Comparison of ENCODE assay signal across 16 cellular contexts in genomic region chr22:43818981-43819690, GRCh38. TPM values are rescaled to one million over a fixed set of nuclear protein-coding genes. Genes with fewer than 3 reads are reported as not detected.
DNase-seq lines count a peak whose midpoint lies in the region; ATAC-seq and TF ChIP-seq lines count a peak whose summit lies in the region.
"Had no signal": no experiment of that assay in that cellular context is flagged by ENCODE, and none has a peak within 500 bp of the region (broad histone marks: within the 10 kb centered on the region; RNA-seq: fewer than 3 reads in every experiment).

No MANE protein-coding gene starts in this region.

- H3K4me1 ChIP-seq in neural progenitor cell (peaks cover 12% of the 10 kb centered on the region), testis (no peaks in the 10 kb centered on the region)

- intact Hi-C loops in dorsolateral prefrontal cortex (cut with DNase I) (no loop called here), testis (cut with DNase I; ENCODE audit: low total_unique reads) (no loop called here)

- peaks cover 3% of the 10 kb centered on the region for H3K4me1 Mint-ChIP-seq in activated CD8-positive, alpha-beta memory T cell treated with anti-CD3 and anti-CD28 coated beads, Interleukin-2, amount 10 ng/mL, durations not matched to agents 7 days and 5 days
- peaks cover 24% of the 10 kb centered on the region for H3K4me1 Mint-ChIP-seq in neural progenitor cell
- H3K4me1 Mint-ChIP-seq in type B pancreatic cell (ENCODE audit: unreplicated experiment): peaks cover 18% of the 10 kb centered on the region
- H3K4me1 Mint-ChIP-seq in HFFc6 (ENCODE audit: low read depth): no peaks in the 10 kb centered on the region

- H3K36me3 Mint-ChIP-seq in activated CD8-positive, alpha-beta memory T cell treated with anti-CD3 and anti-CD28 coated beads, Interleukin-2, amount 10 ng/mL, durations not matched to agents 7 days and 5 days: peaks cover 3% of the 10 kb centered on the region
- peaks cover 5% of the 10 kb centered on the region for H3K36me3 Mint-ChIP-seq in neural progenitor cell
- peaks cover 6% of the 10 kb centered on the region for H3K36me3 Mint-ChIP-seq in type B pancreatic cell
- no peaks in the 10 kb centered on the region for H3K36me3 Mint-ChIP-seq in HFFc6 (ENCODE audit: low read depth)

- no peak overlapping the region for H3K4me3 Mint-ChIP-seq in activated CD8-positive, alpha-beta memory T cell treated with anti-CD3 and anti-CD28 coated beads, Interleukin-2, amount 10 ng/mL, durations not matched to agents 7 days and 5 days
- H3K4me3 Mint-ChIP-seq in neural progenitor cell: no peak overlapping the region
- no peak overlapping the region for H3K4me3 Mint-ChIP-seq in type B pancreatic cell
- no peak overlapping the region for H3K4me3 Mint-ChIP-seq in HFFc6
- H3K4me3 Mint-ChIP-seq: GM23338 had no signal

- no peaks in the 10 kb centered on the region for H3K9me3 ChIP-seq in neural progenitor cell (ENCODE audit: low read depth)
- no peaks in the 10 kb centered on the region for H3K9me3 ChIP-seq in testis
- H3K9me3 ChIP-seq: Caco-2 had no signal

- no peak overlapping the region for H3K27ac Mint-ChIP-seq in activated CD8-positive, alpha-beta memory T cell treated with anti-CD3 and anti-CD28 coated beads, Interleukin-2, amount 10 ng/mL, durations not matched to agents 7 days and 5 days
- peak overlapping the region; percentile 57 for H3K27ac Mint-ChIP-seq in neural progenitor cell
- H3K27ac Mint-ChIP-seq in type B pancreatic cell: no peak overlapping the region
- no peak overlapping the region for H3K27ac Mint-ChIP-seq in HFFc6
- H3K27ac Mint-ChIP-seq: GM23338 had no signal

- no peak overlapping the region for H3K4me2 ChIP-seq in neural progenitor cell
- H3K4me2 ChIP-seq: GM23338 had no signal

- no peaks in the 10 kb centered on the region for H3K27me3 Mint-ChIP-seq in activated CD8-positive, alpha-beta memory T cell treated with anti-CD3 and anti-CD28 coated beads, Interleukin-2, amount 10 ng/mL, durations not matched to agents 7 days and 5 days
- H3K27me3 Mint-ChIP-seq in neural progenitor cell (ENCODE audit: insufficient read depth, low read depth) (peaks cover 6% of the 10 kb centered on the region), type B pancreatic cell (no peaks in the 10 kb centered on the region), HFFc6 (ENCODE audit: insufficient read depth) (peaks cover 35% of the 10 kb centered on the region)

- no peak overlapping the region for H2AFZ ChIP-seq in neural progenitor cell (replicated peaks)
- H2AFZ ChIP-seq: GM23338 had no signal

- no peak for TF ChIP-seq POLR2A in testis (IDR thresholded peaks at IDR 0.05)

- peaks cover 9% of the 10 kb centered on the region for H3F3A ChIP-seq in neural progenitor cell (ENCODE audit: low read depth)

- no peaks in the 10 kb centered on the region for H3K36me3 ChIP-seq in neural progenitor cell
- H3K36me3 ChIP-seq in testis (ENCODE audit: low read depth, missing control alignments): no peaks in the 10 kb centered on the region

- peak; percentile 26 for DNase-seq in activated CD8-positive, alpha-beta memory T cell treated with anti-CD3 and anti-CD28 coated beads for 24 hours
- DNase-seq in activated CD8-positive, alpha-beta memory T cell treated with anti-CD3 and anti-CD28 coated beads, Interleukin-2, amount 10 ng/mL, durations not matched to agents 7 days and 5 days: no peak
- no peak for DNase-seq in dorsolateral prefrontal cortex
- no peak for DNase-seq in neural progenitor cell (ENCODE audit: low spot score)
- peak; percentile 37 for DNase-seq in type B pancreatic cell (ENCODE audit: extremely low spot score, unreplicated experiment)
- DNase-seq in superior temporal gyrus (ENCODE audit: extremely low spot score): no peak
- DNase-seq in testis: no peak
- DNase-seq in HFFc6: no peak
- DNase-seq: Caco-2; CD8-positive, alpha-beta memory T cell; DND-41; GDM1; H7 had no signal

- TF ChIP-seq CTCF in dorsolateral prefrontal cortex (IDR thresholded peaks at IDR 0.05 in 54 of 56, conservative IDR thresholded peaks at IDR 0.05 in 2 of 56; ENCODE audit: low read depth in 1 of 56, partially characterized antibody in 56 of 56) (no peak), neural progenitor cell (IDR thresholded peaks at IDR 0.05) (no peak), type B pancreatic cell (conservative IDR thresholded peaks at IDR 0.05) (no peak), testis (IDR thresholded peaks at IDR 0.05) (no peak), HFFc6 (IDR thresholded peaks at IDR 0.05) (no peak)

- no peak overlapping the region for H3K4me3 ChIP-seq in dorsolateral prefrontal cortex
- H3K4me3 ChIP-seq in neural progenitor cell: no peak overlapping the region
- no peak overlapping the region for H3K4me3 ChIP-seq in testis
- H3K4me3 ChIP-seq: GM23338 had no signal

- ATAC-seq in activated CD8-positive, alpha-beta memory T cell treated with anti-CD3 and anti-CD28 coated beads, Interleukin-2, amount 10 ng/mL, durations not matched to agents 7 days and 5 days: no peak
- ATAC-seq: GM23338, HepG2 had no signal

- H3K27me3 ChIP-seq in dorsolateral prefrontal cortex: peaks cover 0 to 23% (median 0%) of the 10 kb centered on the region in 45 donors
- no peaks in the 10 kb centered on the region for H3K27me3 ChIP-seq in neural progenitor cell
- H3K27me3 ChIP-seq in testis: no peaks in the 10 kb centered on the region

- CTCF ChIA-PET in activated CD8-positive, alpha-beta memory T cell treated with anti-CD3 and anti-CD28 coated beads, Interleukin-2, amount 10 ng/mL, durations not matched to agents 7 days and 5 days (lab: Charles Lee): no interaction called here

- no peaks in the 10 kb centered on the region for H3K79me2 ChIP-seq in neural progenitor cell (ENCODE audit: low read depth)

- no peaks in the 10 kb centered on the region for H3K9me3 Mint-ChIP-seq in activated CD8-positive, alpha-beta memory T cell treated with anti-CD3 and anti-CD28 coated beads, Interleukin-2, amount 10 ng/mL, durations not matched to agents 7 days and 5 days (ENCODE audit: low read depth)
- H3K9me3 Mint-ChIP-seq in neural progenitor cell: no peaks in the 10 kb centered on the region
- no peaks in the 10 kb centered on the region for H3K9me3 Mint-ChIP-seq in type B pancreatic cell
- no peaks in the 10 kb centered on the region for H3K9me3 Mint-ChIP-seq in HFFc6
- H3K9me3 Mint-ChIP-seq: CD8-positive, alpha-beta memory T cell had no signal

- no peak overlapping the region for H3K9ac ChIP-seq in neural progenitor cell

- peaks cover 9% of the 10 kb centered on the region for H4K20me1 ChIP-seq in neural progenitor cell (ENCODE audit: low read depth)

- H3K27ac ChIP-seq in dorsolateral prefrontal cortex: peak overlapping the region in 44 of 59 donors; percentile 0 to 83 (median 64)
- H3K27ac ChIP-seq in neural progenitor cell: no peak overlapping the region
- H3K27ac ChIP-seq in testis: no peak overlapping the region
- H3K27ac ChIP-seq: 22Rv1 had no signal

- WGBS in testis, 2 donors: 65 to 79% methylated on average over 19 of the region's 19 CpGs

RNA-seq across cellular contexts. Expression of gene EFCAB6, which starts 7.0 kb away (rescaled TPM):
- total RNA-seq in activated CD8-positive, alpha-beta memory T cell treated with anti-CD3 and anti-CD28 coated beads, Interleukin-2, amount 10 ng/mL, durations not matched to agents 7 days and 5 days: under 1 TPM; 0.14 to 0.32 TPM
- total RNA-seq in dorsolateral prefrontal cortex (10 to 100 TPM in 111 of 120 experiments, 1 to 10 TPM in 9; 6.6 to 23.9 (median 13.5) TPM), neural progenitor cell (ENCODE audit: low replicate concordance) (2.2 and 4.9 TPM in 2 replicates), type B pancreatic cell (ENCODE audit: low replicate concordance) (4.2 and 5.3 TPM in 2 replicates), testis (10 to 100 TPM; 41.3 to 81.5 TPM)
- polyA plus RNA-seq in testis (ENCODE audit: insufficient read depth, low read depth, low replicate concordance): 108 TPM
- under 1 TPM; 0.33 to 0.95 (median 0.64) TPM for total RNA-seq in HFFc6 (2021; fragmentation: NEBNext Ultra II Directional; extraction: Animal tissue kit (Norgen Biotek cat#: 25700))
- total RNA-seq: Caco-2, HepG2 had no signal
- polyA plus RNA-seq: HepG2 had no signal

RNA-seq across cellular contexts. Expression of gene SULT4A1, which starts 43.2 kb away (rescaled TPM):
- not detected for total RNA-seq in activated CD8-positive, alpha-beta memory T cell treated with anti-CD3 and anti-CD28 coated beads, Interleukin-2, amount 10 ng/mL, durations not matched to agents 7 days and 5 days
- total RNA-seq in dorsolateral prefrontal cortex: 100 to 1,000 TPM in 109 of 120 experiments, 10 to 100 TPM in 11; 42.4 to 278 (median 186) TPM
- 14.2 and 15.7 TPM in 2 replicates for total RNA-seq in neural progenitor cell (ENCODE audit: low replicate concordance)
- total RNA-seq in type B pancreatic cell (ENCODE audit: low replicate concordance): 7.5 and 10.8 TPM in 2 replicates
- total RNA-seq in testis: 10 to 100 TPM; 10.3 to 11.9 TPM
- polyA plus RNA-seq in testis (ENCODE audit: insufficient read depth, low read depth, low replicate concordance): 11.2 TPM
- not detected for total RNA-seq in HFFc6 (2021; fragmentation: NEBNext Ultra II Directional; extraction: Animal tissue kit (Norgen Biotek cat#: 25700))
- total RNA-seq: Caco-2; CD8-positive, alpha-beta memory T cell; HepG2 had no signal
- polyA plus RNA-seq: CD8-positive, alpha-beta memory T cell; HepG2 had no signal

Comparison
In these comparisons a context has a peak if more than half of its experiments do, and no peak if none do; other contexts are left out.
1. DNase-seq: peak in activated CD8-positive, alpha-beta memory T cell treated with anti-CD3 and anti-CD28 coated beads for 24 hours (single experiment) and type B pancreatic cell (single experiment); none in activated CD8-positive, alpha-beta memory T cell treated with anti-CD3 and anti-CD28 coated beads, Interleukin-2, amount 10 ng/mL, durations not matched to agents 7 days and 5 days (single experiment), dorsolateral prefrontal cortex (0 of 10), neural progenitor cell (single experiment), superior temporal gyrus (single experiment), testis (single experiment) and HFFc6 (single experiment).
2. H3K27ac ChIP-seq: peak in dorsolateral prefrontal cortex (44 of 59); none in neural progenitor cell (single experiment) and testis (0 of 2).